20 cellular contexts compared by ENCODE assay signal in genomic region chr1:221039616-221040015, GRCh38.
DNase-seq lines count a peak whose midpoint lies in the region; ATAC-seq and TF ChIP-seq lines count a peak whose summit lies in the region.
"Had no signal": no experiment of that assay in that cellular context is flagged by ENCODE, and none has a peak within 500 bp of the region (broad histone marks: within the 10 kb centered on the region; RNA-seq: fewer than 3 reads in every experiment).

No MANE protein-coding gene starts in this region.

- no peak overlapping the region for H4K8ac ChIP-seq in IMR-90 (ENCODE audit: low read depth in 2 of 2, low read length in 2 of 2)

- no peak overlapping the region for H3K56ac ChIP-seq in IMR-90 (ENCODE audit: extremely low read depth, insufficient read depth, low read length)

- no peak overlapping the region for H3K23ac ChIP-seq in IMR-90 (ENCODE audit: low read depth, low read length)

- no peaks in the 10 kb centered on the region for H3K36me3 Mint-ChIP-seq in WTC11
- H3K36me3 Mint-ChIP-seq in activated T-cell treated with anti-CD3 and anti-CD28 coated beads, Interleukin-2, amount 50 U/mL, for 4 hours (ENCODE audit: insufficient read depth): no peaks in the 10 kb centered on the region
- H3K36me3 Mint-ChIP-seq in activated T-helper 1 cell treated with anti-CD3 and anti-CD28 coated beads, Interleukin-12 subunit alpha, Interleukin-12 subunit beta, Interleukin-2, Interleukin-4 antibody, amounts not matched to agents 30 ng/mL and 10 ng/mL and 1 ng/mL, durations not matched to agents 14 hours and 24 hours and 36 hours (ENCODE audit: low read depth): no peaks in the 10 kb centered on the region
- H3K36me3 Mint-ChIP-seq: activated naive CD8-positive, alpha-beta T cell treated with anti-CD3 and anti-CD28 coated beads for 36 hours had no signal

- H3K27me3 Mint-ChIP-seq in WTC11 (ENCODE audit: low read depth): no peaks in the 10 kb centered on the region
- no peaks in the 10 kb centered on the region for H3K27me3 Mint-ChIP-seq in activated T-cell treated with anti-CD3 and anti-CD28 coated beads, Interleukin-2, amount 50 U/mL, for 4 hours (ENCODE audit: low read depth)
- H3K27me3 Mint-ChIP-seq in activated T-helper 1 cell treated with anti-CD3 and anti-CD28 coated beads, Interleukin-12 subunit alpha, Interleukin-12 subunit beta, Interleukin-2, Interleukin-4 antibody, amounts not matched to agents 30 ng/mL and 10 ng/mL and 1 ng/mL, durations not matched to agents 14 hours and 24 hours and 36 hours (ENCODE audit: insufficient read depth): no peaks in the 10 kb centered on the region
- H3K27me3 Mint-ChIP-seq: activated naive CD8-positive, alpha-beta T cell treated with anti-CD3 and anti-CD28 coated beads for 36 hours had no signal

- H3K9ac ChIP-seq in IMR-90 (ENCODE audit: low read depth, low read length): no peak overlapping the region

- H2BK120ac ChIP-seq in IMR-90 (ENCODE audit: low read depth, low read length): no peak overlapping the region

- no CpG with 5 or more reads among the region's 1 CpG for WGBS in IMR-90 (ENCODE audit: extremely low coverage in 2 of 2, insufficient read length in 1 of 2), 2 experiments
- WGBS in prostate gland: 91% methylated on average over 1 of the region's 1 CpG

- no peak overlapping the region for H2AK5ac ChIP-seq in IMR-90 (ENCODE audit: low read depth, low read length)

- H3K4me3 ChIP-seq in IMR-90 (ENCODE audit: insufficient read depth, low read depth, low read length) (no peak overlapping the region), prostate gland (no peak overlapping the region)
- H3K4me3 ChIP-seq: vagina had no signal

- no peaks in the 10 kb centered on the region for H3K79me1 ChIP-seq in IMR-90 (ENCODE audit: low read depth in 1 of 2, low read length in 2 of 2)

- no peak for TF ChIP-seq RAD21 in IMR-90 (IDR thresholded peaks at IDR 0.05; ENCODE audit: low read length)

- H3K4me1 ChIP-seq in IMR-90 (ENCODE audit: control insufficient read depth, insufficient read depth, low read length) (no peaks in the 10 kb centered on the region; the same call in 1 of the 2 replicates), prostate gland (replicated peaks) (no peaks in the 10 kb centered on the region)
- H3K4me1 ChIP-seq: vagina had no signal

- CTCF ChIA-PET in IMR-90 (lab: Yijun Ruan, JAX): interaction anchor here (0.6 kb wide), 1 partner anchor 132 kb away, joined by 5 read pairs; no protein-coding TSS in a partner anchor
- CTCF ChIA-PET in WTC11 (lab: Charles Lee): no interaction called here

- H3K4ac ChIP-seq in IMR-90 (ENCODE audit: low read depth, low read length): no peak overlapping the region

- in situ Hi-C loops in IMR-90 (cut with MboI; ENCODE audit: low sequenced_read_pairs): no loop called here

- no peak overlapping the region for H3K27ac Mint-ChIP-seq in WTC11
- H3K27ac Mint-ChIP-seq in activated T-helper 1 cell treated with anti-CD3 and anti-CD28 coated beads, Interleukin-12 subunit alpha, Interleukin-12 subunit beta, Interleukin-2, Interleukin-4 antibody, amounts not matched to agents 30 ng/mL and 10 ng/mL and 1 ng/mL, durations not matched to agents 14 hours and 24 hours and 36 hours: no peak overlapping the region
- H3K27ac Mint-ChIP-seq: activated naive CD8-positive, alpha-beta T cell treated with anti-CD3 and anti-CD28 coated beads for 36 hours had no signal

- H2AFZ ChIP-seq in IMR-90 (replicated peaks; ENCODE audit: low read length, poor library complexity): no peak overlapping the region

- POLR2A ChIA-PET in IMR-90 (lab: Charles Lee; ENCODE audit: unreplicated experiment) (no interaction called here), WTC11 (lab: Charles Lee) (no interaction called here)

- H3K27ac ChIP-seq in IMR-90 (ENCODE audit: insufficient read depth, low read length) (no peak overlapping the region), prostate gland (no peak overlapping the region)
- H3K27ac ChIP-seq: vagina had no signal

- ATAC-seq in IMR-90 (ENCODE audit: low read depth): peak; percentile 59; the same call in 1 of the 2 replicates
- peak; percentile 74 for ATAC-seq in WTC11
- ATAC-seq in activated T-cell treated with anti-CD3 and anti-CD28 coated beads, Interleukin-2, amount 50 U/mL, for 4 hours: no peak
- ATAC-seq: stimulated activated naive CD8-positive, alpha-beta T cell treated with anti-CD3 and anti-CD28 coated beads, Interleukin-15, Interleukin-2, amounts not matched to agents 100 U/mL and 50 U/mL, for 24 hours had no signal

- no peak overlapping the region for H3K14ac ChIP-seq in IMR-90 (replicated peaks; ENCODE audit: low read depth, low read length)

- H2BK5ac ChIP-seq in IMR-90 (ENCODE audit: low read depth, low read length, poor library complexity, severe bottlenecking): no peak overlapping the region

- intact Hi-C loops in IMR-90 (cut with micrococcal nuclease): loop anchor here (10.0 kb wide), 1 partner anchor 395 kb away; no protein-coding TSS in a partner anchor
- intact Hi-C loops in prostate gland (cut with DNase I): no loop called here
- intact Hi-C loops in activated T-helper 1 cell treated with anti-CD3 and anti-CD28 coated beads, Interleukin-12 subunit alpha, Interleukin-12 subunit beta, Interleukin-2, Interleukin-4 antibody, amounts not matched to agents 30 ng/mL and 10 ng/mL and 1 ng/mL, durations not matched to agents 14 hours and 24 hours and 36 hours (cut with micrococcal nuclease): no loop called here

- peaks cover 13% of the 10 kb centered on the region for H3K4me1 Mint-ChIP-seq in WTC11
- no peaks in the 10 kb centered on the region for H3K4me1 Mint-ChIP-seq in activated T-cell treated with anti-CD3 and anti-CD28 coated beads, Interleukin-2, amount 50 U/mL, for 4 hours (ENCODE audit: low read depth)
- H3K4me1 Mint-ChIP-seq in activated T-helper 1 cell treated with anti-CD3 and anti-CD28 coated beads, Interleukin-12 subunit alpha, Interleukin-12 subunit beta, Interleukin-2, Interleukin-4 antibody, amounts not matched to agents 30 ng/mL and 10 ng/mL and 1 ng/mL, durations not matched to agents 14 hours and 24 hours and 36 hours (ENCODE audit: low read depth): peaks cover 9% of the 10 kb centered on the region

- DNase-seq in EH (ENCODE audit: low read depth) (peak; percentile 79), IMR-90 (peak; percentile 75), WTC11 (ENCODE audit: low spot score) (no peak), glomerular visceral epithelial cell (ENCODE audit: extremely low spot score) (peak; percentile 38), prostate gland (ENCODE audit: low spot score) (no peak)
- no peak for DNase-seq in activated T-cell treated with anti-CD3 and anti-CD28 coated beads, Interleukin-2, amount 50 U/mL, for 4 hours
- no peak for DNase-seq in activated T-helper 1 cell treated with anti-CD3 and anti-CD28 coated beads, Interleukin-12 subunit alpha, Interleukin-12 subunit beta, Interleukin-2, Interleukin-4 antibody, amounts not matched to agents 30 ng/mL and 10 ng/mL and 1 ng/mL, durations not matched to agents 14 hours and 24 hours and 36 hours (ENCODE audit: low spot score)
- DNase-seq in effector CD4-positive, alpha-beta T cell: no peak
- DNase-seq: activated naive CD8-positive, alpha-beta T cell treated with anti-CD3 and anti-CD28 coated beads for 36 hours; C1 segment of cervical spinal cord; caudate nucleus; islet precursor cell; midbrain; NCI-H1930; NCI-H524 treated with DMSO at 0.1 percent for 48 hours; RPMI8226; small intestine; stimulated activated naive CD8-positive, alpha-beta T cell treated with anti-CD3 and anti-CD28 coated beads, Interleukin-15, Interleukin-2, amounts not matched to agents 100 U/mL and 50 U/mL, for 24 hours; T-helper 1 cell had no signal

- no peak overlapping the region for H4K91ac ChIP-seq in IMR-90 (ENCODE audit: insufficient read depth, low read depth, low read length)

- H3K36me3 ChIP-seq in IMR-90 (ENCODE audit: control insufficient read depth, insufficient read depth, low read length): no peaks in the 10 kb centered on the region
- H3K36me3 ChIP-seq in prostate gland: no peaks in the 10 kb centered on the region
- H3K36me3 ChIP-seq: vagina had no signal

- H3K27me3 ChIP-seq in IMR-90 (ENCODE audit: control insufficient read depth, insufficient read depth, low read length): no peaks in the 10 kb centered on the region
- H3K27me3 ChIP-seq in prostate gland (replicated peaks; ENCODE audit: insufficient read depth): no peaks in the 10 kb centered on the region
- H3K27me3 ChIP-seq: vagina had no signal

- no peak overlapping the region for H2AK9ac ChIP-seq in IMR-90 (replicated peaks; ENCODE audit: low read depth, low read length, poor library complexity)

- no peak overlapping the region for H4K5ac ChIP-seq in IMR-90 (ENCODE audit: low read depth, low read length)

- no peaks in the 10 kb centered on the region for H4K20me1 ChIP-seq in IMR-90 (ENCODE audit: insufficient read depth, low read length)

- H3K4me3 Mint-ChIP-seq in WTC11: no peak overlapping the region
- no peak overlapping the region for H3K4me3 Mint-ChIP-seq in activated T-cell treated with anti-CD3 and anti-CD28 coated beads, Interleukin-2, amount 50 U/mL, for 4 hours
- H3K4me3 Mint-ChIP-seq in activated T-helper 1 cell treated with anti-CD3 and anti-CD28 coated beads, Interleukin-12 subunit alpha, Interleukin-12 subunit beta, Interleukin-2, Interleukin-4 antibody, amounts not matched to agents 30 ng/mL and 10 ng/mL and 1 ng/mL, durations not matched to agents 14 hours and 24 hours and 36 hours: no peak overlapping the region
- H3K4me3 Mint-ChIP-seq: activated naive CD8-positive, alpha-beta T cell treated with anti-CD3 and anti-CD28 coated beads for 36 hours had no signal

- no peak overlapping the region for H3K4me2 ChIP-seq in IMR-90 (ENCODE audit: low read depth, low read length)

- no peak for TF ChIP-seq CTCF in IMR-90 (conservative IDR thresholded peaks at IDR 0.05; ENCODE audit: low read depth, low read length)
- no peak for TF ChIP-seq CTCF in WTC11 (IDR thresholded peaks at IDR 0.05)
- TF ChIP-seq CTCF in prostate gland (IDR thresholded peaks at IDR 0.05): no peak

- no peak for TF ChIP-seq POLR2A in IMR-90 (IDR thresholded peaks at IDR 0.05; ENCODE audit: low read depth, low read length)
- no peak for TF ChIP-seq POLR2A in prostate gland (IDR thresholded peaks at IDR 0.05)

- no peaks in the 10 kb centered on the region for H3K9me3 ChIP-seq in IMR-90 (ENCODE audit: control insufficient read depth, insufficient read depth, low read length)
- H3K9me3 ChIP-seq in prostate gland: no peaks in the 10 kb centered on the region
- H3K9me3 ChIP-seq: vagina had no signal

- H2BK20ac ChIP-seq in IMR-90 (ENCODE audit: low read depth, low read length): no peak overlapping the region

- H3K9me1 ChIP-seq in IMR-90 (ENCODE audit: insufficient read depth, low read length): peaks cover 7% of the 10 kb centered on the region; the same call in 1 of the 2 replicates

- H3K9me3 Mint-ChIP-seq in WTC11: peaks cover 7% of the 10 kb centered on the region
- no peaks in the 10 kb centered on the region for H3K9me3 Mint-ChIP-seq in activated T-cell treated with anti-CD3 and anti-CD28 coated beads, Interleukin-2, amount 50 U/mL, for 4 hours
- H3K9me3 Mint-ChIP-seq in activated T-helper 1 cell treated with anti-CD3 and anti-CD28 coated beads, Interleukin-12 subunit alpha, Interleukin-12 subunit beta, Interleukin-2, Interleukin-4 antibody, amounts not matched to agents 30 ng/mL and 10 ng/mL and 1 ng/mL, durations not matched to agents 14 hours and 24 hours and 36 hours: peaks cover 4% of the 10 kb centered on the region
- H3K9me3 Mint-ChIP-seq: activated naive CD8-positive, alpha-beta T cell treated with anti-CD3 and anti-CD28 coated beads for 36 hours had no signal

- no peak overlapping the region; the same call in 2 of the 3 replicates for H2BK15ac ChIP-seq in IMR-90 (ENCODE audit: low read depth, low read length)

- BruUV-seq in IMR-90 (replicated peaks; lab: Mats Ljungman, UMichigan): no TSS peak

- no peak overlapping the region for H3K18ac ChIP-seq in IMR-90 (ENCODE audit: low read depth, low read length)

- dilution Hi-C loops in IMR-90 (cut with HindIII; ENCODE audit: low sequenced_read_pairs, unreplicated experiment): no loop called here

Comparison
In these comparisons a context has a peak if more than half of its experiments do, and no peak if none do; other contexts are left out.
1. DNase-seq: peak in EH (single experiment), IMR-90 (single experiment) and glomerular visceral epithelial cell (single experiment); none in WTC11 (single experiment), prostate gland (single experiment), activated T-cell treated with anti-CD3 and anti-CD28 coated beads, Interleukin-2, amount 50 U/mL, for 4 hours (single experiment), activated T-helper 1 cell treated with anti-CD3 and anti-CD28 coated beads, Interleukin-12 subunit alpha, Interleukin-12 subunit beta, Interleukin-2, Interleukin-4 antibody, amounts not matched to agents 30 ng/mL and 10 ng/mL and 1 ng/mL, durations not matched to agents 14 hours and 24 hours and 36 hours (single experiment) and effector CD4-positive, alpha-beta T cell (single experiment).
2. ATAC-seq: peak in IMR-90 (single experiment) and WTC11 (single experiment); none in activated T-cell treated with anti-CD3 and anti-CD28 coated beads, Interleukin-2, amount 50 U/mL, for 4 hours (0 of 2).